10 cellular contexts compared by ENCODE assay signal in genomic region chr11:64650923-64651523, GRCh38.
DNase-seq lines count a peak whose midpoint lies in the region; ATAC-seq, FAIRE-seq and TF ChIP-seq lines count a peak whose summit lies in the region.
"Had no signal": no experiment of that assay in that cellular context is flagged by ENCODE, and none has a peak within 500 bp of the region (broad histone marks: within the 10 kb centered on the region; RNA-seq: fewer than 3 reads in every experiment).

No MANE protein-coding gene starts in this region.

- WGBS in smooth muscle cell (ENCODE audit: low lambda C conversion rate), result 66% methylated on average over 18 of the region's 18 CpGs

- H3K9ac ChIP-seq in endothelial cell of umbilical vein (replicated peaks; ENCODE audit: extremely low read depth, insufficient read depth, low read length) (no peak overlapping the region), smooth muscle cell (ENCODE audit: low read depth) (no peak overlapping the region)

- dilution Hi-C loops in endothelial cell of umbilical vein (cut with MboI; ENCODE audit: extremely low pct_ligation_motif_present, low sequenced_read_pairs), result no loop called here

- CTCF ChIA-PET in endothelial cell of umbilical vein (lab: Charles Lee), result interaction anchor here (0.7 to 9.5 kb wide), 22 partner anchors 9 to 350 kb away, joined by 3 to 143 read pairs (median 4); no protein-coding TSS in a partner anchor

- no peak for TF ChIP-seq POLR2A in endothelial cell of umbilical vein (IDR thresholded peaks at IDR 0.05; ENCODE audit: low read depth, low read length)

- no peaks in the 10 kb centered on the region for H4K20me1 ChIP-seq in endothelial cell of umbilical vein (replicated peaks; ENCODE audit: control insufficient read depth, extremely low read depth, insufficient read depth, low read length)
- no peaks in the 10 kb centered on the region for H4K20me1 ChIP-seq in smooth muscle cell (ENCODE audit: low read depth)

- no peak overlapping the region for H3K4me2 ChIP-seq in endothelial cell of umbilical vein (ENCODE audit: insufficient read depth, low read length)
- H3K4me2 ChIP-seq in smooth muscle cell, result no peak overlapping the region

- H2AFZ ChIP-seq in endothelial cell of umbilical vein (ENCODE audit: low read depth, low read length) (no peak overlapping the region), smooth muscle cell (ENCODE audit: low read depth) (no peak overlapping the region)

- H3K9me3 ChIP-seq in endothelial cell of umbilical vein (replicated peaks; ENCODE audit: control insufficient read depth, insufficient read depth, low read length), result no peaks in the 10 kb centered on the region
- no peaks in the 10 kb centered on the region for H3K9me3 ChIP-seq in smooth muscle cell (replicated peaks; ENCODE audit: low read depth)

- H3K4me1 ChIP-seq in endothelial cell of umbilical vein (ENCODE audit: control insufficient read depth, extremely low read depth, insufficient read depth, low read length) (no peaks in the 10 kb centered on the region), smooth muscle cell (ENCODE audit: low read depth) (peaks cover under 1% of the 10 kb centered on the region)

- H3K27me3 ChIP-seq in endothelial cell of umbilical vein (ENCODE audit: control insufficient read depth in 2 of 2, insufficient read depth in 2 of 2, low read length in 2 of 2), result peaks cover 0 to 4% of the 10 kb centered on the region in 2 experiments
- peaks cover 7% of the 10 kb centered on the region for H3K27me3 ChIP-seq in smooth muscle cell (ENCODE audit: low read depth)

- H3K79me2 ChIP-seq in endothelial cell of umbilical vein (ENCODE audit: control insufficient read depth, insufficient read depth, low read length) (no peaks in the 10 kb centered on the region), smooth muscle cell (ENCODE audit: low read depth) (no peaks in the 10 kb centered on the region)

- intact Hi-C loops in endothelial cell of umbilical vein (cut with micrococcal nuclease), result no loop called here

- POLR2A ChIA-PET in endothelial cell of umbilical vein (lab: Charles Lee), result no interaction called here

- no peak for FAIRE-seq in endothelial cell of umbilical vein (lab: Jason Lieb, UNC)

- TF ChIP-seq CTCF in endothelial cell of umbilical vein (IDR thresholded peaks at IDR 0.05; ENCODE audit: extremely low read depth in 1 of 2, insufficient read depth in 1 of 2, low read depth in 1 of 2, low read length in 2 of 2) (peak; percentile 18 to 53), smooth muscle cell (IDR thresholded peaks at IDR 0.05; ENCODE audit: borderline replicate concordance, insufficient read depth, poor library complexity, severe bottlenecking) (peak; percentile 45), omental fat pad (IDR thresholded peaks at IDR 0.05) (no peak)

- H3F3A ChIP-seq in smooth muscle cell (ENCODE audit: low read depth), result no peaks in the 10 kb centered on the region

- H3K27ac ChIP-seq in endothelial cell of umbilical vein (ENCODE audit: insufficient read depth, low read depth, low read length) (no peak overlapping the region), smooth muscle cell (ENCODE audit: low read depth) (no peak overlapping the region)
- H3K27ac ChIP-seq: skin epidermis had no signal

- no TSS peak for BruUV-seq in endothelial cell of umbilical vein (replicated peaks; lab: Mats Ljungman, UMichigan)

- no peaks in the 10 kb centered on the region for H3K9me1 ChIP-seq in endothelial cell of umbilical vein (replicated peaks; ENCODE audit: control insufficient read depth, extremely low read depth, insufficient read depth, low read length)

- H3K4me3 ChIP-seq in endothelial cell of umbilical vein (replicated peaks in 1 of 3; ENCODE audit: insufficient read depth in 1 of 3, low read depth in 1 of 3, low read length in 3 of 3) (no peak overlapping the region), smooth muscle cell (no peak overlapping the region)
- H3K4me3 ChIP-seq: skin epidermis had no signal

- H3K36me3 ChIP-seq in endothelial cell of umbilical vein (ENCODE audit: control insufficient read depth in 2 of 2, extremely low read depth in 1 of 2, insufficient read depth in 2 of 2, low read length in 2 of 2) (no peaks in the 10 kb centered on the region), smooth muscle cell (ENCODE audit: low read depth) (no peaks in the 10 kb centered on the region)

- DNase-seq in NCI-H82 (lab: John Stamatoyannopoulos, UW), result peak; percentile 60
- DNase-seq in NCI-H82 treated with DMSO at 0.1 percent for 48 hours (lab: John Stamatoyannopoulos, UW; ENCODE audit: unreplicated experiment), result no peak
- peak; percentile 58 for DNase-seq in NAMALWA (ENCODE audit: low spot score)
- peak; percentile 16 for DNase-seq in endothelial cell of umbilical vein (ENCODE audit: low read depth, low spot score)
- no peak for DNase-seq in smooth muscle cell (lab: John Stamatoyannopoulos, UW; ENCODE audit: unreplicated experiment)
- DNase-seq in omental fat pad (ENCODE audit: low spot score), result no peak
- DNase-seq: NCI-H1048 had no signal

- ATAC-seq in omental fat pad (ENCODE audit: low FRiP score) (no peak), GM21529 (IDR thresholded peaks at IDR 0.05; ENCODE audit: unreplicated experiment) (no peak), HG03025 (IDR thresholded peaks at IDR 0.05; ENCODE audit: low FRiP score, unreplicated experiment) (no peak)

TF ChIP-seq in endothelial cell of umbilical vein, 7 proteins besides CTCF, POLR2A, EP300 and RAD21:
- TF ChIP-seq FOS (IDR thresholded peaks at IDR 0.05; ENCODE audit: borderline replicate concordance, insufficient read depth, low read length) (no peak), JUN (IDR thresholded peaks at IDR 0.05; ENCODE audit: borderline replicate concordance, insufficient read depth, insufficient read length, low read depth) (no peak), MYC (IDR thresholded peaks at IDR 0.05; ENCODE audit: low read depth, low read length) (no peak), EZH2 (IDR thresholded peaks at IDR 0.05; ENCODE audit: borderline replicate concordance, low read depth, low read length, severe bottlenecking) (no peak), POLR2AphosphoS5 (IDR thresholded peaks at IDR 0.05; ENCODE audit: insufficient read depth, low read depth, low read length) (no peak)

Comparison
In these comparisons a context has a peak if more than half of its experiments do, and no peak if none do; other contexts are left out.
1. DNase-seq: peak in NCI-H82 (single experiment), NAMALWA (single experiment) and endothelial cell of umbilical vein (single experiment); none in NCI-H82 treated with DMSO at 0.1 percent for 48 hours (single experiment), smooth muscle cell (single experiment) and omental fat pad (single experiment).
2. CTCF ChIP-seq: peak in endothelial cell of umbilical vein (2 of 2) and smooth muscle cell (single experiment); none in omental fat pad (0 of 3).